In genomic region chr19:36163813-36164212, GRCh38 we compare ENCODE assay signal across 22 cellular contexts. TPM values are rescaled to one million over a fixed set of nuclear protein-coding genes. Genes with fewer than 3 reads are reported as not detected.
"Had no signal": no experiment of that assay in that cellular context is flagged by ENCODE, and none has a peak within 500 bp of the region (broad histone marks: within the 10 kb centered on the region; RNA-seq: fewer than 3 reads in every experiment).

No MANE protein-coding gene starts in this region.

- H3K9ac ChIP-seq: SK-N-SH had no signal

- H3K4me3 ChIP-seq: MG63 had no signal

- H3K27ac ChIP-seq: RWPE1 had no signal

- DNase-seq: IMR-90, KG1, MG63, NCI-H1092, NCI-H1105 treated with DMSO at 0.1 percent for 48 hours, NCI-H1417 treated with DMSO at 0.1 percent for 48 hours, NCI-H146, NCI-H1694 treated with DMSO at 0.1 percent for 48 hours, NCI-H1930, NCI-H2081, NCI-H2107, NCI-H2227 treated with DMSO at 0.1 percent for 48 hours, NCI-H510A, NCI-H524 treated with DMSO at 0.1 percent for 48 hours, NCI-H69, NCI-H774, SHP77, SK-N-SH, SW 1271 had no signal

- H3K9me3 ChIP-seq: MG63, SK-N-SH had no signal

- H3K27me3 ChIP-seq: MG63 had no signal

RNA-seq across cellular contexts. Expression of gene COX7A1, which starts 11.6 kb away (rescaled TPM):
- total RNA-seq: HT-29, SK-MEL-5 had no signal
- polyA plus RNA-seq: SK-N-SH had no signal
